ENCODE assay signal across 8 cellular contexts in genomic region chr6:32944265-32944664, GRCh38. TPM values are rescaled to one million over a fixed set of nuclear protein-coding genes. Genes with fewer than 3 reads are reported as not detected.
DNase-seq lines count a peak whose midpoint lies in the region; ATAC-seq and TF ChIP-seq lines count a peak whose summit lies in the region.

No MANE protein-coding gene starts in this region.

- peak overlapping the region; percentile 92 for H3K4me3 Mint-ChIP-seq in activated B cell treated with CpG ODN at 0.5 μM for 24 hours

- DNase-seq in activated gamma-delta T cell treated with Interleukin-2 at 50 U/mL for 16 hours (peak; percentile 35), activated gamma-delta T cell (lab: John Stamatoyannopoulos, UW) (no peak), activated B cell treated with CpG ODN at 0.5 μM for 24 hours (peak; percentile 54), midbrain (lab: John Stamatoyannopoulos, UW) (peak; percentile 14), posterior cingulate gyrus (no peak), NCI-H2227 (lab: John Stamatoyannopoulos, UW; ENCODE audit: unreplicated experiment) (no peak)

- no peaks in the 10 kb centered on the region for H3K9me3 Mint-ChIP-seq in activated B cell treated with CpG ODN at 0.5 μM for 24 hours

- peaks cover 34% of the 10 kb centered on the region for H3K36me3 Mint-ChIP-seq in activated B cell treated with CpG ODN at 0.5 μM for 24 hours (ENCODE audit: low read depth)

- POLR2A ChIA-PET in activated B cell treated with CpG ODN at 0.5 μM for 24 hours (lab: Charles Lee): interaction anchor here (0.6 to 16.1 kb wide), 24 partner anchors 9 to 1284 kb away, joined by 3 to 1150 read pairs (median 6); partner anchors contain the start of genes BRD2, C6orf47, GPSM3 and HLA-DMA

- H3K4me1 Mint-ChIP-seq in activated B cell treated with CpG ODN at 0.5 μM for 24 hours: peaks cover 85% of the 10 kb centered on the region

- CTCF ChIA-PET in activated B cell treated with CpG ODN at 0.5 μM for 24 hours (lab: Charles Lee): interaction anchor here (0.7 to 12.7 kb wide), 9 partner anchors 10 to 106 kb away, joined by 3 to 151 read pairs (median 8); partner anchors contain the start of genes BRD2, HLA-DMA and TAP2

- H3K27me3 Mint-ChIP-seq in activated B cell treated with CpG ODN at 0.5 μM for 24 hours: no peaks in the 10 kb centered on the region

- peak; percentile 46 for ATAC-seq in HG03159 (IDR thresholded peaks at IDR 0.05; ENCODE audit: unreplicated experiment)
- peak; percentile 58 for ATAC-seq in activated B cell treated with CpG ODN at 0.5 μM for 24 hours (ENCODE audit: low read depth)
- ATAC-seq in GM18870 (IDR thresholded peaks at IDR 0.05; ENCODE audit: unreplicated experiment): no peak

- no peak for TF ChIP-seq CTCF in activated B cell treated with CpG ODN at 0.5 μM for 24 hours (IDR thresholded peaks at IDR 0.05)

- intact Hi-C loops in activated B cell treated with CpG ODN at 0.5 μM for 24 hours (cut with micrococcal nuclease): loop anchor here (5.0 kb wide), 2 partner anchors 368 to 752 kb away; partner anchors contain the start of genes GPSM3, PBX2 and TAPBP
- intact Hi-C loops in posterior cingulate gyrus (cut with DNase I): no loop called here

- peak overlapping the region; percentile 99 for H3K27ac Mint-ChIP-seq in activated B cell treated with CpG ODN at 0.5 μM for 24 hours

RNA-seq across cellular contexts. Expression of gene HLA-DMB, which starts 3.4 kb away (rescaled TPM):
- total RNA-seq in activated B cell treated with CpG ODN at 0.5 μM for 24 hours: 341 and 365 TPM in 2 replicates

RNA-seq across cellular contexts. Expression of gene HLA-DMA, which starts 8.6 kb away (rescaled TPM):
- 371 and 387 TPM in 2 replicates for total RNA-seq in activated B cell treated with CpG ODN at 0.5 μM for 24 hours

RNA-seq across cellular contexts. Expression of gene BRD2, which starts 24.1 kb away (rescaled TPM):
- 347 and 370 TPM in 2 replicates for total RNA-seq in activated B cell treated with CpG ODN at 0.5 μM for 24 hours

Comparison
In these comparisons a context has a peak if more than half of its experiments do, and no peak if none do; other contexts are left out.
1. DNase-seq: peak in activated gamma-delta T cell treated with Interleukin-2 at 50 U/mL for 16 hours (single experiment), activated B cell treated with CpG ODN at 0.5 μM for 24 hours (single experiment) and midbrain (single experiment); none in activated gamma-delta T cell (single experiment), posterior cingulate gyrus (0 of 10) and NCI-H2227 (single experiment).